Comparison of ENCODE assay signal across 18 cellular contexts in the genomic region with DNA sequence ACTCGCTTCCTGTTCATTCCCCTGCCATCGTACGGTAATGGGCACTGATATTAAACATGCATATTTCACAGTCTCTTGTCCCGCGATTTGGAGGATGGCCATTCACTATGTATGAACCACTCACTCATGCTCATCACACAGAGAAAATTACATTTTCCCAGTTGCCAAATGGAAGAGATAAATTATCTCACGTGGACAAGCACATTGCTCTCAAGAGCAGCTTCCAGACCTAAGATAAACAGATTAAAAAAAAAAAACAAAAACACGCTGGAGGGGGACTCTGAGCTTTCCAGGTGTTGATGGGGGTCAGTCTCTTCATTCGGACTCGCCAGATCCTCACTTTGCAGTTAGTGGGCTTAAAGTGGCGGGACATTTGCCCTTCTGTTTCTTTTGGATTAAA. TPM values are rescaled to one million over a fixed set of nuclear protein-coding genes. Genes with fewer than 3 reads are reported as not detected.
DNase-seq lines count a peak whose midpoint lies in the region; ATAC-seq and TF ChIP-seq lines count a peak whose summit lies in the region.
"Had no signal": no experiment of that assay in that cellular context is flagged by ENCODE, and none has a peak within 500 bp of the region (broad histone marks: within the 10 kb centered on the region; RNA-seq: fewer than 3 reads in every experiment).

No MANE protein-coding gene starts in this region.

- H3K9me3 ChIP-seq in transverse colon, result peaks cover 0 to 7% of the 10 kb centered on the region in 2 donors
- H3K9me3 ChIP-seq in mucosa of descending colon, result no peaks in the 10 kb centered on the region

- 46 to 63% methylated on average over 8 to 10 of the region's 10 CpGs for WGBS in transverse colon (ENCODE audit: low coverage in 1 of 2), 2 donors

- H3K4me1 Mint-ChIP-seq in activated naive CD8-positive, alpha-beta T cell (ENCODE audit: low read depth), result peaks cover 10% of the 10 kb centered on the region
- H3K4me1 Mint-ChIP-seq in activated naive CD8-positive, alpha-beta T cell treated with anti-CD3 and anti-CD28 coated beads for 36 hours, result peaks cover 5% of the 10 kb centered on the region
- H3K4me1 Mint-ChIP-seq in brain, result peaks cover 19% of the 10 kb centered on the region

- H3K4me3 ChIP-seq in transverse colon (no peak overlapping the region), mucosa of descending colon (no peak overlapping the region)
- H3K4me3 ChIP-seq: BLaER1 had no signal

- ATAC-seq in mucosa of descending colon, result no peak

- peaks cover 52% of the 10 kb centered on the region for H3K27me3 Mint-ChIP-seq in activated naive CD8-positive, alpha-beta T cell
- H3K27me3 Mint-ChIP-seq in activated naive CD8-positive, alpha-beta T cell treated with anti-CD3 and anti-CD28 coated beads for 36 hours, result peaks cover 75% of the 10 kb centered on the region
- H3K27me3 Mint-ChIP-seq in brain, result peaks cover 10% of the 10 kb centered on the region

- H3K27me3 ChIP-seq in transverse colon, result peaks cover 59% of the 10 kb centered on the region

- peak overlapping the region; percentile 25 for H3K4me3 Mint-ChIP-seq in activated naive CD8-positive, alpha-beta T cell
- H3K4me3 Mint-ChIP-seq in activated naive CD8-positive, alpha-beta T cell treated with anti-CD3 and anti-CD28 coated beads for 36 hours, result no peak overlapping the region
- H3K4me3 Mint-ChIP-seq in brain, result peak overlapping the region in 4 of 5 experiments; percentile 13 to 63 (median 32)

- no peaks in the 10 kb centered on the region for H3K36me3 ChIP-seq in transverse colon
- no peaks in the 10 kb centered on the region for H3K36me3 ChIP-seq in mucosa of descending colon (ENCODE audit: low read depth)
- H3K36me3 ChIP-seq: BLaER1 had no signal

- intact Hi-C loops in transverse colon (cut with DNase I; ENCODE audit: low total_unique reads) (no loop called here), mucosa of descending colon (cut with DNase I, micrococcal nuclease) (no loop called here)

- H3K4me1 ChIP-seq in transverse colon, result peaks cover 12 to 20% (median 15%) of the 10 kb centered on the region in 4 donors
- peaks cover 12% of the 10 kb centered on the region for H3K4me1 ChIP-seq in mucosa of descending colon (ENCODE audit: low read depth)

- in situ Hi-C loops in transverse colon (cut with MboI; ENCODE audit: low pct_ligation_motif_present in 1 of 4, low pct_unique_long_range_greater_than_20kb in 1 of 4, low sequenced_read_pairs in 3 of 4), result loop anchor here in 1 of 4 donors (25.0 kb wide), 1 partner anchor 104 kb away; no protein-coding TSS in a partner anchor

- no peak overlapping the region for H3K27ac ChIP-seq in transverse colon
- H3K27ac ChIP-seq: 22Rv1, BLaER1 had no signal

- no peak for TF ChIP-seq EP300 in transverse colon (IDR thresholded peaks at IDR 0.05; ENCODE audit: low read depth)

- H3K27ac Mint-ChIP-seq in activated naive CD8-positive, alpha-beta T cell, result no peak overlapping the region
- no peak overlapping the region for H3K27ac Mint-ChIP-seq in activated naive CD8-positive, alpha-beta T cell treated with anti-CD3 and anti-CD28 coated beads for 36 hours
- peak overlapping the region in 1 of 5 experiments; percentile 50 for H3K27ac Mint-ChIP-seq in brain
- H3K27ac Mint-ChIP-seq: IgD-negative memory B cell had no signal

- TF ChIP-seq CTCF in brain (conservative IDR thresholded peaks at IDR 0.05) (no peak), transverse colon (IDR thresholded peaks at IDR 0.05) (no peak), mucosa of descending colon (IDR thresholded peaks at IDR 0.05) (no peak)

- H3K9me3 Mint-ChIP-seq in activated naive CD8-positive, alpha-beta T cell (ENCODE audit: low read depth), result peaks cover 10% of the 10 kb centered on the region
- peaks cover 7% of the 10 kb centered on the region for H3K9me3 Mint-ChIP-seq in activated naive CD8-positive, alpha-beta T cell treated with anti-CD3 and anti-CD28 coated beads for 36 hours
- H3K9me3 Mint-ChIP-seq in brain, result peaks cover 9 to 21% (median 12%) of the 10 kb centered on the region in 5 experiments

- DNase-seq in DMS153 (lab: John Stamatoyannopoulos, UW), result peak; percentile 15
- no peak for DNase-seq in DMS153 treated with DMSO at 0.1 percent for 48 hours (lab: John Stamatoyannopoulos, UW; ENCODE audit: unreplicated experiment)
- no peak for DNase-seq in activated naive CD8-positive, alpha-beta T cell treated with anti-CD3 and anti-CD28 coated beads for 36 hours
- DNase-seq in transverse colon, result no peak
- no peak for DNase-seq in GM19238 (ENCODE audit: insufficient read length, low spot score)
- no peak for DNase-seq in mucosa of descending colon
- DNase-seq: HCEC 1CT, NCI-H1694 treated with DMSO at 0.1 percent for 48 hours, NCI-H82, SHP77 treated with DMSO at 0.1 percent for 48 hours had no signal

- no peaks in the 10 kb centered on the region for H3K36me3 Mint-ChIP-seq in activated naive CD8-positive, alpha-beta T cell
- no peaks in the 10 kb centered on the region for H3K36me3 Mint-ChIP-seq in activated naive CD8-positive, alpha-beta T cell treated with anti-CD3 and anti-CD28 coated beads for 36 hours
- H3K36me3 Mint-ChIP-seq in brain, result no peaks in the 10 kb centered on the region
- H3K36me3 Mint-ChIP-seq: IgD-negative memory B cell had no signal

- TF ChIP-seq POLR2A in transverse colon (IDR thresholded peaks at IDR 0.05), result no peak

RNA-seq across cellular contexts. Expression of a gene that starts 1.7 kb away (rescaled TPM):
- not detected for total RNA-seq in activated naive CD8-positive, alpha-beta T cell treated with anti-CD3 and anti-CD28 coated beads for 36 hours
- 28.3 TPM for polyA plus RNA-seq in brain (ENCODE audit: insufficient read depth, low read depth, low replicate concordance)
- total RNA-seq in transverse colon (10 to 100 TPM in 1 of 4 donors, 1 to 10 TPM in 3; 1.6 to 20.1 (median 5.7) TPM), mucosa of descending colon (1 to 10 TPM in 1 of 3 donors, under 1 TPM in 2; 0.41 to 9.9 (median 0.43) TPM)
- total RNA-seq: HT1080; LHCN-M2; T-helper 2 cell treated with Interferon-gamma antibody and Interleukin-4, amounts not matched to agents 100 ng/mL and 5 ng/mL, for 36 hours had no signal
- polyA plus RNA-seq: IgD-negative memory B cell had no signal
